Comparison of ENCODE assay signal across 1 cellular context in the genomic region with DNA sequence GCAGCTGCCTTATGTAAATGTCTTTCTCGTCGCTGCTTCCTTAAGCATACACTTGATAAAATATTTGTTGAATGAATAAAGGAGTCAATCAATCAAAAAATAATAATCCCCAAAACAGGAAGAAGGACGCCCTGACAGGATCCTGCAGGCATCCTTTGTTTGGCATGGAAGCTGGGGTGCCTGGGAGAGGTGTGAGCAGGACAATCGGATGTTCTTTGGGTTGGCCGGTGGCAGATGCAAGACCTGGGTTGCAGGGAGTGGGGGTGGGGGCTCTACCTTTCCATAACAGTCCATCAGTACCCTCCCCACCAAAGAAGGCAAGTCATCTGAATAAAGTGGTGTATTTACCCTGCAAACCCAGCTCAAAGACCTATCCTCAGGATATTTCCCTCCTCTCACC.
TF ChIP-seq lines count a peak whose summit lies in the region.

No MANE protein-coding gene starts in this region.

TF ChIP-seq in A549, 52 proteins besides CTCF, POLR2A, EP300 and RAD21 (continued from another document):
- TF ChIP-seq, protein P1, sequence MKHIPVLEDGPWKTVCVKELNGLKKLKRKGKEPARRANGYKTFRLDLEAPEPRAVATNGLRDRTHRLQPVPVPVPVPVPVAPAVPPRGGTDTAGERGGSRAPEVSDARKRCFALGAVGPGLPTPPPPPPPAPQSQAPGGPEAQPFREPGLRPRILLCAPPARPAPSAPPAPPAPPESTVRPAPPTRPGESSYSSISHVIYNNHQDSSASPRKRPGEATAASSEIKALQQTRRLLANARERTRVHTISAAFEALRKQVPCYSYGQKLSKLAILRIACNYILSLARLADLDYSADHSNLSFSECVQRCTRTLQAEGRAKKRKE (CRISPR knock-in tag; IDR thresholded peaks at IDR 0.05; ENCODE audit: low read depth), result no peak
- TF ChIP-seq BHLHE40 (IDR thresholded peaks at IDR 0.05; ENCODE audit: low read depth, low read length) (no peak), ZFP36 (IDR thresholded peaks at IDR 0.05; ENCODE audit: borderline replicate concordance, partially characterized antibody) (no peak), ESRRA (IDR thresholded peaks at IDR 0.05; ENCODE audit: borderline replicate concordance, low read length) (no peak), CEBPB (IDR thresholded peaks at IDR 0.05) (no peak; a peak in 1 of 4 replicates)
- TF ChIP-seq, protein P2, sequence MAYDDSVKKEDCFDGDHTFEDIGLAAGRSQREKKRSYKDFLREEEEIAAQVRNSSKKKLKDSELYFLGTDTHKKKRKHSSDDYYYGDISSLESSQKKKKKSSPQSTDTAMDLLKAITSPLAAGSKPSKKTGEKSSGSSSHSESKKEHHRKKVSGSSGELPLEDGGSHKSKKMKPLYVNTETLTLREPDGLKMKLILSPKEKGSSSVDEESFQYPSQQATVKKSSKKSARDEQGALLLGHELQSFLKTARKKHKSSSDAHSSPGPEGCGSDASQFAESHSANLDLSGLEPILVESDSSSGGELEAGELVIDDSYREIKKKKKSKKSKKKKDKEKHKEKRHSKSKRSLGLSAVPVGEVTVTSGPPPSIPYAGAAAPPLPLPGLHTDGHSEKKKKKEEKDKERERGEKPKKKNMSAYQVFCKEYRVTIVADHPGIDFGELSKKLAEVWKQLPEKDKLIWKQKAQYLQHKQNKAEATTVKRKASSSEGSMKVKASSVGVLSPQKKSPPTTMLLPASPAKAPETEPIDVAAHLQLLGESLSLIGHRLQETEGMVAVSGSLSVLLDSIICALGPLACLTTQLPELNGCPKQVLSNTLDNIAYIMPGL (CRISPR knock-in tag; IDR thresholded peaks at IDR 0.05; ENCODE audit: borderline replicate concordance), result no peak
